Comparison of ENCODE assay signal across 25 cellular contexts in the genomic region with DNA sequence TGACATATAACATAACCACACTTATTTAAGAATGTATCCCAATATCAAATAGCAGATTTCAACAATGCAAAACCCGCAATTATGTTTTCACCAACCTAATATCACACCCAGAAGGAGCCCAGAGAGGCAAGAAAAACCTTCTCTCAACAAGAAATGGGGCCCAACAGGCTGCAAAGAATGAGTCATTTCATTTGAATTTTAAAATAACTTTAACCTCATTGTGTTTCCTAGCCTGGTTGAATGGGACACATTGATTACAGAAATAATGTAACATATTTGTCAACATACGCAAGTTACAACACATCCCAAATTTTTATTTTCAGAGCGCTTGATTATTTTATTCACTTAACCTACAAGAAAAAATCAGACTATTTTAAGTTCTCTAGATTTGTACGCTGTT.
DNase-seq lines count a peak whose midpoint lies in the region; ATAC-seq, FAIRE-seq and TF ChIP-seq lines count a peak whose summit lies in the region.
"Had no signal": no experiment of that assay in that cellular context is flagged by ENCODE, and none has a peak within 500 bp of the region (broad histone marks: within the 10 kb centered on the region; RNA-seq: fewer than 3 reads in every experiment).

No MANE protein-coding gene starts in this region.

- intact Hi-C loops in activated CD4-positive, alpha-beta memory T cell treated with anti-CD3 and anti-CD28 coated beads for 36 hours (cut with micrococcal nuclease) = no loop called here

- H3K27me3 Mint-ChIP-seq in activated CD4-positive, alpha-beta memory T cell treated with anti-CD3 and anti-CD28 coated beads for 36 hours = no peaks in the 10 kb centered on the region

- POLR2A ChIA-PET in A549 (lab: Yijun Ruan, JAX) = interaction anchor here (0.7 kb wide), 1 partner anchor 42 kb away, joined by 3 read pairs; no protein-coding TSS in a partner anchor
- POLR2A ChIA-PET in activated CD4-positive, alpha-beta memory T cell treated with anti-CD3 and anti-CD28 coated beads for 36 hours (lab: Charles Lee) = no interaction called here

- CTCF ChIA-PET in A549 (lab: Yijun Ruan, JAX) = interaction anchor here (1.7 kb wide), 1 partner anchor 26 kb away, joined by 5 read pairs; no protein-coding TSS in a partner anchor
- CTCF ChIA-PET in activated CD4-positive, alpha-beta memory T cell treated with anti-CD3 and anti-CD28 coated beads for 36 hours (lab: Charles Lee) = no interaction called here

- H3K9me3 ChIP-seq in A549 = no peaks in the 10 kb centered on the region
- H3K9me3 ChIP-seq: Caco-2, SJSA1 had no signal

- no peak for DNase-seq in A549 (ENCODE audit: low read depth in 1 of 2, low spot score in 1 of 2)
- peak; percentile 13 for DNase-seq in HPDE6-E6E7 (ENCODE audit: extremely low spot score)
- peak; percentile 38 for DNase-seq in RPMI7951 (ENCODE audit: low read depth)
- peak; percentile 34 for DNase-seq in epithelial cell of esophagus (ENCODE audit: low read depth)
- no peak for DNase-seq in germinal center (ENCODE audit: low spot score)
- no peak for DNase-seq in activated CD4-positive, alpha-beta memory T cell treated with anti-CD3 and anti-CD28 coated beads for 36 hours
- DNase-seq: C1 segment of cervical spinal cord; Caco-2; CD4-positive, alpha-beta memory T cell; GOT3; HCEC 1CT; Kasumi-1; MV-4-11; NCI-H1105; NCI-H1436 treated with DMSO at 0.1 percent for 48 hours; NCI-H2029; NCI-H446; NCI-H524 treated with DMSO at 0.1 percent for 48 hours; NCI-H774; PC-3; Right ventricle myocardium superior; RPMI8226 had no signal

- TF ChIP-seq CTCF in A549 (IDR thresholded peaks at IDR 0.05) (no peak), epithelial cell of esophagus (IDR thresholded peaks at IDR 0.05; ENCODE audit: insufficient read depth, low read depth, low read length, missing control alignments) (no peak)

- no peaks in the 10 kb centered on the region for H3K4me1 ChIP-seq in A549
- H3K4me1 ChIP-seq: Caco-2, SJSA1 had no signal

- H3K4me2 ChIP-seq in A549 = no peak overlapping the region

- no peak for TF ChIP-seq POLR2A in A549 (IDR thresholded peaks at IDR 0.05; ENCODE audit: low read length)

- no peaks in the 10 kb centered on the region for H3K9me3 Mint-ChIP-seq in activated CD4-positive, alpha-beta memory T cell treated with anti-CD3 and anti-CD28 coated beads for 36 hours

- 55% methylated on average over 4 of the region's 4 CpGs for WGBS in A549 (ENCODE audit: missing lambda C conversion rate)

- TF ChIP-seq RAD21 in A549 (conservative IDR thresholded peaks at IDR 0.05 in 1 of 2, IDR thresholded peaks at IDR 0.05 in 1 of 2) = no peak

- H3K4me1 Mint-ChIP-seq in activated CD4-positive, alpha-beta memory T cell treated with anti-CD3 and anti-CD28 coated beads for 36 hours (ENCODE audit: low read depth) = peaks cover 17% of the 10 kb centered on the region

- FAIRE-seq in A549 (lab: Jason Lieb, UNC) = peak; percentile 89
- FAIRE-seq: G401.6 had no signal

- no peak overlapping the region for H3K4me3 ChIP-seq in A549
- H3K4me3 ChIP-seq in epithelial cell of esophagus (ENCODE audit: low read length) = no peak overlapping the region
- H3K4me3 ChIP-seq: SJSA1 had no signal

- ATAC-seq in A549 (no peak), GM21529 (IDR thresholded peaks at IDR 0.05; ENCODE audit: unreplicated experiment) (no peak)
- ATAC-seq: PC-3 had no signal

- no peaks in the 10 kb centered on the region for H3K36me3 Mint-ChIP-seq in activated CD4-positive, alpha-beta memory T cell treated with anti-CD3 and anti-CD28 coated beads for 36 hours

- no peak for TF ChIP-seq EP300 in A549 (IDR thresholded peaks at IDR 0.05)

- no peak overlapping the region for H3K27ac ChIP-seq in A549
- H3K27ac ChIP-seq: SJSA1 had no signal

- H3K27ac Mint-ChIP-seq in activated CD4-positive, alpha-beta memory T cell treated with anti-CD3 and anti-CD28 coated beads for 36 hours = no peak overlapping the region

- H3K4me3 Mint-ChIP-seq in activated CD4-positive, alpha-beta memory T cell treated with anti-CD3 and anti-CD28 coated beads for 36 hours = no peak overlapping the region
- H3K4me3 Mint-ChIP-seq: CD4-positive, alpha-beta memory T cell had no signal

TF ChIP-seq in A549, 52 proteins besides CTCF, POLR2A, EP300 and RAD21:
- TF ChIP-seq RARB (CRISPR knock-in tag; IDR thresholded peaks at IDR 0.05) = no peak
- no peak for TF ChIP-seq POLR2AphosphoS2 (conservative IDR thresholded peaks at IDR 0.05; ENCODE audit: low read length)
- TF ChIP-seq CEBPB (IDR thresholded peaks at IDR 0.05) = no peak
- TF ChIP-seq MAFK (IDR thresholded peaks at IDR 0.05; ENCODE audit: partially characterized antibody) = no peak
- TF ChIP-seq KDM1A (IDR thresholded peaks at IDR 0.05; ENCODE audit: low read depth) = no peak
- TF ChIP-seq, protein P1, sequence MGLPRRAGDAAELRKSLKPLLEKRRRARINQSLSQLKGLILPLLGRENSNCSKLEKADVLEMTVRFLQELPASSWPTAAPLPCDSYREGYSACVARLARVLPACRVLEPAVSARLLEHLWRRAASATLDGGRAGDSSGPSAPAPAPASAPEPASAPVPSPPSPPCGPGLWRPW (IDR thresholded peaks at IDR 0.05) = no peak

Comparison
In these comparisons a context has a peak if more than half of its experiments do, and no peak if none do; other contexts are left out.
1. DNase-seq: peak in HPDE6-E6E7 (single experiment), RPMI7951 (single experiment) and epithelial cell of esophagus (single experiment); none in A549 (0 of 2), germinal center (single experiment) and activated CD4-positive, alpha-beta memory T cell treated with anti-CD3 and anti-CD28 coated beads for 36 hours (single experiment).